In the genomic region with DNA sequence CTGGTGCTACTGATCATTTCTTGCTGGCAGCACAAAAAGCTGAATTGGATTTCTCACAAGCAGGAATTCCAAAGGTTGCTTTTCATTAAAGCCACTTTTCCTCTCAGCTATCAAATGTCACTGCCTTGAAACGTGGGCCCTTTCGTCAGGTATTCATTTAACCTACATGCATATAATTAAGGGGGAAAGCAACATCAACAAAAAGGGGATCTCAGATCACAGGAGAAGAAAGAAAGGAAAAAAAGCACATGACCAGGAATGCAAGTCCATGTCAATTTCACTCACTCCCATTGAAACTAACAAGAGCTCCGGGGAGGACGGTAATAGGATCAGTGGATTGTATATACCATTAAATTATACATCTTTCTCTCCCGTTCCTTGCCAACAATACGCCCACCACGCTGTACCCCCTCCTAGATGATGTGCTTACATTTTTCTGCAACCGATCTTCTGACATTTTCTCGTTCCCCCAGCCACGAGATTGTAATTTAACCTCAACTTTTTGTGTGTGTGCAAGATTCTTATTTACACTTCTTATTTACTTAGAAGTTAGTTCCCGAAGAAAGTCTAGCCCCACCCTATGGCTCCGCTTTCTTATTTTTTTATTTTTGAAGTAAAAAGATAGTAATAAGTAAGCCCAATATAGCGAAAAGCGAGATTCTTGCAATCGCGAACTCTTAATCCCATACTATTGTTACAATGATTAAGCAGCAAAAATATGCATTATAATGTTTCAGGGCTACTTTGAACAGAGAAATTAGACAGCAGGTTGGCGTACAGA, we compare ENCODE assay signal across 1 cellular context.
TF ChIP-seq lines count a peak whose summit lies in the region.

No MANE protein-coding gene starts in this region.

TF ChIP-seq in SK-N-SH, 30 proteins besides CTCF, POLR2A, EP300 and RAD21 (continued from another document):
- no peak for TF ChIP-seq FOXM1 (IDR thresholded peaks at IDR 0.05; ENCODE audit: low read depth)
- TF ChIP-seq SMC3 (IDR thresholded peaks at IDR 0.05; ENCODE audit: low read depth, low read length) = no peak
- no peak for TF ChIP-seq CHD2 (IDR thresholded peaks at IDR 0.05; ENCODE audit: low read length, partially characterized antibody)
- no peak for TF ChIP-seq POLR2AphosphoS5 (IDR thresholded peaks at IDR 0.05; ENCODE audit: low read depth, low read length)
- TF ChIP-seq TEAD4 (IDR thresholded peaks at IDR 0.05; ENCODE audit: borderline replicate concordance, insufficient read depth) = no peak
- peak; percentile 63; the same call in 1 of the 2 replicates for TF ChIP-seq TCF12 (IDR thresholded peaks at IDR 0.05)
- no peak for TF ChIP-seq YY1 (IDR thresholded peaks at IDR 0.05; ENCODE audit: low read depth)
- TF ChIP-seq GATA2 (CRISPR knock-in tag; IDR thresholded peaks at IDR 0.05) = no peak
- TF ChIP-seq JUND (IDR thresholded peaks at IDR 0.05) = 0 out of 2 replicates have a peak, but pooled peaks have one; percentile 2
- TF ChIP-seq MXI1 (IDR thresholded peaks at IDR 0.05; ENCODE audit: low read depth, low read length) = peak; percentile 75
- no peak for TF ChIP-seq MEF2A (IDR thresholded peaks at IDR 0.05; ENCODE audit: borderline replicate concordance, low read depth)
- TF ChIP-seq, protein P1, sequence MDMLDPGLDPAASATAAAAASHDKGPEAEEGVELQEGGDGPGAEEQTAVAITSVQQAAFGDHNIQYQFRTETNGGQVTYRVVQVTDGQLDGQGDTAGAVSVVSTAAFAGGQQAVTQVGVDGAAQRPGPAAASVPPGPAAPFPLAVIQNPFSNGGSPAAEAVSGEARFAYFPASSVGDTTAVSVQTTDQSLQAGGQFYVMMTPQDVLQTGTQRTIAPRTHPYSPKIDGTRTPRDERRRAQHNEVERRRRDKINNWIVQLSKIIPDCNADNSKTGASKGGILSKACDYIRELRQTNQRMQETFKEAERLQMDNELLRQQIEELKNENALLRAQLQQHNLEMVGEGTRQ (IDR thresholded peaks at IDR 0.05; ENCODE audit: borderline replicate concordance, low read depth, low read length) = no peak
- TF ChIP-seq, protein P2, sequence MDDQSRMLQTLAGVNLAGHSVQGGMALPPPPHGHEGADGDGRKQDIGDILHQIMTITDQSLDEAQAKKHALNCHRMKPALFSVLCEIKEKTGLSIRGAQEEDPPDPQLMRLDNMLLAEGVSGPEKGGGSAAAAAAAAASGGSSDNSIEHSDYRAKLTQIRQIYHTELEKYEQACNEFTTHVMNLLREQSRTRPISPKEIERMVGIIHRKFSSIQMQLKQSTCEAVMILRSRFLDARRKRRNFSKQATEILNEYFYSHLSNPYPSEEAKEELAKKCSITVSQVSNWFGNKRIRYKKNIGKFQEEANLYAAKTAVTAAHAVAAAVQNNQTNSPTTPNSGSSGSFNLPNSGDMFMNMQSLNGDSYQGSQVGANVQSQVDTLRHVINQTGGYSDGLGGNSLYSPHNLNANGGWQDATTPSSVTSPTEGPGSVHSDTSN (IDR thresholded peaks at IDR 0.05) = peak; percentile 60
- TF ChIP-seq, protein P3, sequence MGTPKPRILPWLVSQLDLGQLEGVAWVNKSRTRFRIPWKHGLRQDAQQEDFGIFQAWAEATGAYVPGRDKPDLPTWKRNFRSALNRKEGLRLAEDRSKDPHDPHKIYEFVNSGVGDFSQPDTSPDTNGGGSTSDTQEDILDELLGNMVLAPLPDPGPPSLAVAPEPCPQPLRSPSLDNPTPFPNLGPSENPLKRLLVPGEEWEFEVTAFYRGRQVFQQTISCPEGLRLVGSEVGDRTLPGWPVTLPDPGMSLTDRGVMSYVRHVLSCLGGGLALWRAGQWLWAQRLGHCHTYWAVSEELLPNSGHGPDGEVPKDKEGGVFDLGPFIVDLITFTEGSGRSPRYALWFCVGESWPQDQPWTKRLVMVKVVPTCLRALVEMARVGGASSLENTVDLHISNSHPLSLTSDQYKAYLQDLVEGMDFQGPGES (IDR thresholded peaks at IDR 0.05; ENCODE audit: low read depth, low read length) = no peak
- no peak for TF ChIP-seq RXRA (IDR thresholded peaks at IDR 0.05; ENCODE audit: borderline replicate concordance, low read depth)
- TF ChIP-seq, protein P4, sequence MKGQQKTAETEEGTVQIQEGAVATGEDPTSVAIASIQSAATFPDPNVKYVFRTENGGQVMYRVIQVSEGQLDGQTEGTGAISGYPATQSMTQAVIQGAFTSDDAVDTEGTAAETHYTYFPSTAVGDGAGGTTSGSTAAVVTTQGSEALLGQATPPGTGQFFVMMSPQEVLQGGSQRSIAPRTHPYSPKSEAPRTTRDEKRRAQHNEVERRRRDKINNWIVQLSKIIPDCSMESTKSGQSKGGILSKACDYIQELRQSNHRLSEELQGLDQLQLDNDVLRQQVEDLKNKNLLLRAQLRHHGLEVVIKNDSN (IDR thresholded peaks at IDR 0.05; ENCODE audit: borderline replicate concordance, low read depth) = 0 out of 2 replicates have a peak, but pooled peaks have one; percentile 16
- TF ChIP-seq FOXJ3 (CRISPR knock-in tag; IDR thresholded peaks at IDR 0.05) = no peak
- no peak for TF ChIP-seq NRF1 (IDR thresholded peaks at IDR 0.05; ENCODE audit: low read depth, low read length)
- TF ChIP-seq NFIC (IDR thresholded peaks at IDR 0.05; ENCODE audit: borderline replicate concordance) = no peak
- TF ChIP-seq RFX5 (IDR thresholded peaks at IDR 0.05; ENCODE audit: low read length) = no peak
- no peak for TF ChIP-seq SIN3A (IDR thresholded peaks at IDR 0.05; ENCODE audit: borderline replicate concordance, low read depth, low read length)
- TF ChIP-seq, protein P5, sequence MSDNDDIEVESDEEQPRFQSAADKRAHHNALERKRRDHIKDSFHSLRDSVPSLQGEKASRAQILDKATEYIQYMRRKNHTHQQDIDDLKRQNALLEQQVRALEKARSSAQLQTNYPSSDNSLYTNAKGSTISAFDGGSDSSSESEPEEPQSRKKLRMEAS (IDR thresholded peaks at IDR 0.05; ENCODE audit: low read depth) = peak; percentile 61; the same call in 1 of the 2 replicates
- TF ChIP-seq TAF1 (IDR thresholded peaks at IDR 0.05; ENCODE audit: borderline replicate concordance, low read depth, low read length) = no peak
- no peak for TF ChIP-seq GABPA (IDR thresholded peaks at IDR 0.05; ENCODE audit: low read depth)
- no peak for TF ChIP-seq ELF1 (IDR thresholded peaks at IDR 0.05)
- no peak for TF ChIP-seq EZH2phosphoT487 (IDR thresholded peaks at IDR 0.05; ENCODE audit: borderline replicate concordance, low read depth)
- TF ChIP-seq, protein P6, sequence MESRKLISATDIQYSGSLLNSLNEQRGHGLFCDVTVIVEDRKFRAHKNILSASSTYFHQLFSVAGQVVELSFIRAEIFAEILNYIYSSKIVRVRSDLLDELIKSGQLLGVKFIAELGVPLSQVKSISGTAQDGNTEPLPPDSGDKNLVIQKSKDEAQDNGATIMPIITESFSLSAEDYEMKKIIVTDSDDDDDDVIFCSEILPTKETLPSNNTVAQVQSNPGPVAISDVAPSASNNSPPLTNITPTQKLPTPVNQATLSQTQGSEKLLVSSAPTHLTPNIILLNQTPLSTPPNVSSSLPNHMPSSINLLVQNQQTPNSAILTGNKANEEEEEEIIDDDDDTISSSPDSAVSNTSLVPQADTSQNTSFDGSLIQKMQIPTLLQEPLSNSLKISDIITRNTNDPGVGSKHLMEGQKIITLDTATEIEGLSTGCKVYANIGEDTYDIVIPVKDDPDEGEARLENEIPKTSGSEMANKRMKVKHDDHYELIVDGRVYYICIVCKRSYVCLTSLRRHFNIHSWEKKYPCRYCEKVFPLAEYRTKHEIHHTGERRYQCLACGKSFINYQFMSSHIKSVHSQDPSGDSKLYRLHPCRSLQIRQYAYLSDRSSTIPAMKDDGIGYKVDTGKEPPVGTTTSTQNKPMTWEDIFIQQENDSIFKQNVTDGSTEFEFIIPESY (IDR thresholded peaks at IDR 0.05; ENCODE audit: borderline replicate concordance, low read depth) = no peak
